19 cellular contexts compared by ENCODE assay signal in the genomic region with DNA sequence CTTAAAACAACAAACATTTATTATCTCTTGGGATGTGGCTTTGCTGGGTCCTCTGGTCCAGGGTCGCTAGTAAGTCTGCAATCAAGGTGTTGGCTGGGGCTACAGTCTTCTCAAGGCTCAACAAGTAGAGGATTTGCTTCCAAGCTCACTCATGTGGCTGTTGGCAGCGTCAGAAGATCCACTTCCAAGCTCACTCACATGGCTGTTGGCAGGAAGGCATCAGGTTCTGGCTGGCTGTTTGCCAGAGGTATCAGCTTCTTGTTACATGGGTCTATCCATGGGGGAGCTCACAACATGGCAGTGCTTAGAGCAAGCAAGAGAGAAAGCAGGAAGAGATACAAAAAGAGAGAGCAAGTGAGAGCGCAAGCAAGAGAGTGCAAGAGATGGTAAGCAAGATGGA. TPM values are rescaled to one million over a fixed set of nuclear protein-coding genes. Genes with fewer than 3 reads are reported as not detected.
"Had no signal": no experiment of that assay in that cellular context is flagged by ENCODE, and none has a peak within 500 bp of the region (broad histone marks: within the 10 kb centered on the region; RNA-seq: fewer than 3 reads in every experiment).

No MANE protein-coding gene starts in this region.

- H3K36me3 ChIP-seq: colonic mucosa, prostate gland, right lobe of liver had no signal

- ATAC-seq: esophagus mucosa, right lobe of liver had no signal

- H3K4me2 ChIP-seq: smooth muscle cell had no signal

- DNase-seq: activated CD4-positive, alpha-beta T cell treated with anti-CD3 and anti-CD28 coated beads, Interleukin-2, amount 10 ng/mL, durations not matched to agents 24 days and 14 days; activated CD4-positive, CD25-positive, alpha-beta regulatory T cell; activated gamma-delta T cell treated with Interleukin-2 at 50 U/mL for 16 hours; amniotic stem cell; central memory CD4-positive, alpha-beta T cell; colonic mucosa; nephron progenitor cell; right lobe of liver; stimulated activated CD4-positive, alpha-beta T cell treated with anti-CD3 and anti-CD28 coated beads, Interleukin-4, amount 100 ng/mL, for 4 hours; stimulated activated CD8-positive, alpha-beta memory T cell treated with anti-CD3 and anti-CD28 coated beads, Interleukin-4, amount 100 ng/mL, for 48 hours; stimulated activated naive CD4-positive, alpha-beta T cell treated with Interleukin-2 at 50 U/mL for 16 hours; substantia nigra; trophoblast cell had no signal

- H3K4me3 ChIP-seq: colonic mucosa, prostate gland, right lobe of liver, smooth muscle cell had no signal

- H3K27me3 ChIP-seq: colonic mucosa, right lobe of liver had no signal

- H3K4me1 ChIP-seq: colonic mucosa, prostate gland, right lobe of liver had no signal

- H3K9me3 ChIP-seq: colonic mucosa, prostate gland, right lobe of liver had no signal

- FAIRE-seq: islet of Langerhans, TTC549 had no signal

- H3K27ac ChIP-seq: colonic mucosa, prostate gland, right lobe of liver had no signal

RNA-seq across cellular contexts. Expression of gene BNC1, which starts 15.0 kb away (rescaled TPM):
- total RNA-seq: activated CD4-positive, alpha-beta T cell treated with anti-CD3 and anti-CD28 coated beads, Interleukin-2, amount 10 ng/mL, durations not matched to agents 24 days and 14 days; colonic mucosa; T-helper 2 cell treated with Interferon-gamma antibody and Interleukin-4, amounts not matched to agents 100 ng/mL and 5 ng/mL, for 36 hours had no signal
